In genomic region chr2:37582371-37582770, GRCh38 we compare ENCODE assay signal across 13 cellular contexts.
DNase-seq lines count a peak whose midpoint lies in the region; ATAC-seq and TF ChIP-seq lines count a peak whose summit lies in the region.
"Had no signal": no experiment of that assay in that cellular context is flagged by ENCODE, and none has a peak within 500 bp of the region (broad histone marks: within the 10 kb centered on the region; RNA-seq: fewer than 3 reads in every experiment).

No MANE protein-coding gene starts in this region.

- intact Hi-C loops in activated CD8-positive, alpha-beta T cell treated with anti-CD3 and anti-CD28 coated beads for 36 hours (cut with micrococcal nuclease): no loop called here

- H3K27ac ChIP-seq in thoracic aorta: no peak overlapping the region
- H3K27ac ChIP-seq: pancreas, upper lobe of right lung had no signal

- H3K4me1 Mint-ChIP-seq in activated T-cell treated with anti-CD3 and anti-CD28 coated beads, Interleukin-2, amount 50 U/mL, for 72 hours (ENCODE audit: low read depth): peaks cover 76% of the 10 kb centered on the region
- H3K4me1 Mint-ChIP-seq in activated CD8-positive, alpha-beta T cell treated with anti-CD3 and anti-CD28 coated beads for 36 hours (ENCODE audit: low read depth): peaks cover 65% of the 10 kb centered on the region
- peaks cover 63 to 77% of the 10 kb centered on the region in 2 donors for H3K4me1 Mint-ChIP-seq in immature natural killer cell

- ATAC-seq in activated T-cell treated with anti-CD3 and anti-CD28 coated beads, Interleukin-2, amount 50 U/mL, for 72 hours (replicated peaks in 1 of 2): no peak
- ATAC-seq in activated CD8-positive, alpha-beta T cell treated with anti-CD3 and anti-CD28 coated beads for 36 hours: no peak
- ATAC-seq in thoracic aorta (ENCODE audit: insufficient number of reproducible peaks, low FRiP score, low read depth): no peak
- ATAC-seq: upper lobe of right lung had no signal

- peaks cover 3 to 7% of the 10 kb centered on the region in 2 donors for H3K9me3 Mint-ChIP-seq in activated T-cell treated with anti-CD3 and anti-CD28 coated beads, Interleukin-2, amount 50 U/mL, for 72 hours
- H3K9me3 Mint-ChIP-seq in activated CD8-positive, alpha-beta T cell treated with anti-CD3 and anti-CD28 coated beads for 36 hours: peaks cover 10% of the 10 kb centered on the region
- peaks cover 0 to 2% (median 0%) of the 10 kb centered on the region in 6 donors for H3K9me3 Mint-ChIP-seq in immature natural killer cell

- no peak for DNase-seq in activated T-cell treated with anti-CD3 and anti-CD28 coated beads, Interleukin-2, amount 50 U/mL, for 72 hours
- no peak for DNase-seq in activated T-cell treated with anti-CD3 and anti-CD28 coated beads, Interleukin-2, amount 50 U/mL, for 48 hours
- no peak for DNase-seq in activated CD8-positive, alpha-beta T cell treated with anti-CD3 and anti-CD28 coated beads for 36 hours
- DNase-seq in immature natural killer cell (no peak), thoracic aorta (ENCODE audit: low spot score) (no peak), SIG-M5 (lab: John Stamatoyannopoulos, UW) (no peak), NCI-H2107 treated with DMSO at 0.1 percent for 48 hours (lab: John Stamatoyannopoulos, UW; ENCODE audit: unreplicated experiment) (no peak), NCI-H2171 (lab: John Stamatoyannopoulos, UW) (no peak)
- DNase-seq: DND-41, pancreas, upper lobe of right lung had no signal

- peaks cover 3 to 11% of the 10 kb centered on the region in 2 donors for H3K36me3 Mint-ChIP-seq in activated T-cell treated with anti-CD3 and anti-CD28 coated beads, Interleukin-2, amount 50 U/mL, for 72 hours (ENCODE audit: insufficient read depth in 2 of 2)
- peaks cover 2% of the 10 kb centered on the region for H3K36me3 Mint-ChIP-seq in activated CD8-positive, alpha-beta T cell treated with anti-CD3 and anti-CD28 coated beads for 36 hours (ENCODE audit: low read depth)
- peaks cover 0 to 8% (median 5%) of the 10 kb centered on the region in 3 donors for H3K36me3 Mint-ChIP-seq in immature natural killer cell

- H3K27me3 Mint-ChIP-seq in activated T-cell treated with anti-CD3 and anti-CD28 coated beads, Interleukin-2, amount 50 U/mL, for 72 hours (ENCODE audit: low read depth): no peaks in the 10 kb centered on the region
- H3K27me3 Mint-ChIP-seq in activated CD8-positive, alpha-beta T cell treated with anti-CD3 and anti-CD28 coated beads for 36 hours: no peaks in the 10 kb centered on the region
- peaks cover 0 to 3% (median 3%) of the 10 kb centered on the region in 3 donors for H3K27me3 Mint-ChIP-seq in immature natural killer cell (ENCODE audit: low read depth in 3 of 3)
- H3K27me3 Mint-ChIP-seq: memory B cell had no signal

- POLR2A ChIA-PET in activated CD8-positive, alpha-beta T cell treated with anti-CD3 and anti-CD28 coated beads for 36 hours (lab: Charles Lee): interaction anchor here (0.7 to 1.1 kb wide), 4 partner anchors 42 to 269 kb away, joined by 3 to 4 read pairs (median 3); no protein-coding TSS in a partner anchor

- H3K27ac Mint-ChIP-seq in activated T-cell treated with anti-CD3 and anti-CD28 coated beads, Interleukin-2, amount 50 U/mL, for 72 hours: no peak overlapping the region
- H3K27ac Mint-ChIP-seq in activated CD8-positive, alpha-beta T cell treated with anti-CD3 and anti-CD28 coated beads for 36 hours: peak overlapping the region; percentile 81
- H3K27ac Mint-ChIP-seq in immature natural killer cell: peak overlapping the region; percentile 30 to 98 (median 88)
- H3K27ac Mint-ChIP-seq: memory B cell had no signal

- no peaks in the 10 kb centered on the region for H3K36me3 ChIP-seq in thoracic aorta
- H3K36me3 ChIP-seq: ascending aorta, pancreas, upper lobe of right lung had no signal

- H3K27me3 ChIP-seq in thoracic aorta (replicated peaks; ENCODE audit: insufficient read depth): no peaks in the 10 kb centered on the region
- H3K27me3 ChIP-seq: ascending aorta, pancreas, upper lobe of right lung had no signal

- TF ChIP-seq CTCF in activated CD8-positive, alpha-beta T cell treated with anti-CD3 and anti-CD28 coated beads for 36 hours (IDR thresholded peaks at IDR 0.05): no peak
- TF ChIP-seq CTCF in thoracic aorta (IDR thresholded peaks at IDR 0.05): no peak

- peaks cover 28 to 49% of the 10 kb centered on the region in 2 donors for H3K4me1 ChIP-seq in thoracic aorta (ENCODE audit: control insufficient read depth in 1 of 2, low read depth in 2 of 2)

- H3K9me3 ChIP-seq in thoracic aorta: no peaks in the 10 kb centered on the region
- H3K9me3 ChIP-seq: ascending aorta, pancreas, upper lobe of right lung had no signal

- CTCF ChIA-PET in activated CD8-positive, alpha-beta T cell treated with anti-CD3 and anti-CD28 coated beads for 36 hours (lab: Charles Lee): interaction anchor here (0.8 to 2.0 kb wide), 10 partner anchors 9 to 294 kb away, joined by 3 to 7 read pairs (median 4); no protein-coding TSS in a partner anchor

- peak overlapping the region; percentile 31 to 65 for H3K4me3 Mint-ChIP-seq in activated T-cell treated with anti-CD3 and anti-CD28 coated beads, Interleukin-2, amount 50 U/mL, for 72 hours
- H3K4me3 Mint-ChIP-seq in activated CD8-positive, alpha-beta T cell treated with anti-CD3 and anti-CD28 coated beads for 36 hours: peak overlapping the region; percentile 56
- peak overlapping the region; percentile 74 to 80 (median 76) for H3K4me3 Mint-ChIP-seq in immature natural killer cell
- H3K4me3 Mint-ChIP-seq: memory B cell had no signal

- H3K4me3 ChIP-seq in thoracic aorta: peak overlapping the region; percentile 38
- H3K4me3 ChIP-seq: pancreas, upper lobe of right lung had no signal
